In the genomic region with DNA sequence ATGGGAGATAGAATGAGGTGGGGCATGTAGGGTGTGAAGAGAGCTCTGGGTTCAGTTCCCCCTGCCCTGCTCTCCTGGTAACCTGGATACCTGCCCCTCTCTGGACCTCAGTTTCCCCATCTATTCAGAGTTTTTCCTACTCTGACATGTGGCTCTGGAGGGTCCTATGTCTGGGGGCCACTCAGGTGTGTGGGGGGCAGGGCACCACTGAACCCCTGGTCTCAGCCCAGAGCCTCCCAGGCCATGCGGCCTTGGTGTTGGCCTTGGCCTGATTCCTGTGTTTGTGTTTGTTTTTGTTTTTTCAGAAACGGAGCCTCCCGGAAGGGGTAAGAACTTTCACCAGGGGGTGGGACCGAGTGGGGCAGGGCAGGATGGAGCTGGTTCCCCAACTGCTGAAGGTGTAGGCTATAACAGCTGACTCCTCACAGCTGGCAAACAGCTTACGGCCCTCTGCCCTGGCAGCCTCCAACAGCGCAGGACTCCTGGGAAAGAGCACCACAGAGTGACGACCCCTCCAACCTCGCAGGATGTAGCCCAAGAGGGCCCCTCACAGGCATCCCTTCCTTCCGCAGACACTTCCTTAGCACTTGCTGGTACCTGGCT, we compare ENCODE assay signal across 1 cellular context.
TF ChIP-seq lines count a peak whose summit lies in the region.

No MANE protein-coding gene starts in this region.

TF ChIP-seq in liver, 16 proteins besides CTCF, POLR2A, EP300 and RAD21 (continued from another document):
- peak in 1 of 2 donors; percentile 65 for TF ChIP-seq GABPA (IDR thresholded peaks at IDR 0.05 in 1 of 2, conservative IDR thresholded peaks at IDR 0.05 in 1 of 2)
